In the genomic region with DNA sequence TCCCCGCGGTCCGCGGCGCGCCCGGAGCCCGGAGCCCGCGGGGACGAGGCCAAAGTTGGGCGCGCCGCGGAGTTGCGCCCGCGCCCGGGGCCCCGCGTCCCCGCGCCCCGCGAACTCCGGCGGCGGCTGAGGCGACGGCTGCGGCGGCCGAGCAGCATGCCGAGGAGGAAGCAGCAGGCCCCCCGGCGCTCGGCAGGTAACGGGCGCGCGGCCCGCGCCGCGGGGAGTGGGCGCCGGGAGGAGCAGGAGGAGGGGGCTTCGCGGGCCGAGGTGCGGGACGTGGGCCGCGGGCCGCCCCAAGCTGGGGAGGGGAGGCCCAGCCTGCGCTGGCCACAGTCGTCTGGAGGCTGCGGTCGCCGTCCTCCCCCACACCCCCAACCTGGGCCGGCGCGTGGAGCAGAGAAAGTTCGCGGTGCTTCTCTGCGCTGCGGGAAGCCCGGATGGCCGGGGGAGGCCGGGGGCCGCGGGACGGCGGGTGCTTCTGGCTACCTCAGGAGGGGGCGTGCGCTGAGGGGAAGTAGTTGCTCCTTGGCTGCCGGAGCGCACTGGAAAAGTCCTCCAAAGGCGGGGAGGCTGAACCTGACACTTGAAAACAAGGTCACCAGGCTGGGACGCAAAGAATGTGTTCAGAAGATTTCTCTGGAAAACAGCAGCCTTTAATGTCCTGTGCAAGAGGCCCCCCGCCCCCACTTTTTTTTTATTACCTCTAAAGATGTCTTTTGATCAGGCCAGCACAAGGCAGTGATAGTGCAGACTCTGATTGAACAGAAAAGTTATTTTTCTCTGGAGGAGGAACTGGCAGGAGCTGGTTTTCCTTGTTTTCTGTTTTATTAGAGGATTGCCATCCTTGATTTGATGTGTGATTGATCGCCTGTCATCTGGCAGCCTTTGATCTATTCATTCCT, we compare ENCODE assay signal across 8 cellular contexts. TPM values are rescaled to one million over a fixed set of nuclear protein-coding genes. Genes with fewer than 3 reads are reported as not detected.
DNase-seq lines count a peak whose midpoint lies in the region; ATAC-seq, FAIRE-seq and TF ChIP-seq lines count a peak whose summit lies in the region.

No MANE protein-coding gene starts in this region.

- in situ Hi-C loops in K562 (cut with MboI): no loop called here

- H3K27ac ChIP-seq in PC-3 (ENCODE audit: low read length) (no peak overlapping the region), K562 (ENCODE audit: extremely low read depth, low read depth, low read length) (peak overlapping the region; percentile 56; the same call in 1 of the 3 replicates)

- H4K20me1 ChIP-seq in PC-3 (ENCODE audit: low read length) (0 out of 2 replicates have a peak, but pooled peaks cover 2% of the 10 kb centered on the region), K562 (replicated peaks; ENCODE audit: control insufficient read depth, insufficient read depth, low read length) (no peaks in the 10 kb centered on the region; the same call in 1 of the 2 replicates)

- peak overlapping the region; percentile 25 for H3K9ac ChIP-seq in PC-3 (ENCODE audit: low read length)
- H3K9ac ChIP-seq in K562 (ENCODE audit: insufficient read depth in 1 of 2, low read depth in 2 of 2, low read length in 2 of 2): peak overlapping the region; percentile 18 to 91; a peak in 3 of 4 replicates

- WGBS in K562 (ENCODE audit: insufficient coverage, low coverage, missing lambda C conversion rate): 20% methylated on average over 2 of the region's 82 CpGs

- H3K79me2 ChIP-seq in PC-3 (ENCODE audit: low read length) (peaks cover 53% of the 10 kb centered on the region), K562 (ENCODE audit: control insufficient read depth, insufficient read depth, low read length) (peaks cover 32% of the 10 kb centered on the region)

- intact Hi-C loops in PC-3 (cut with micrococcal nuclease): loop anchor here (5.0 kb wide), 1 partner anchor 35 kb away; no protein-coding TSS in a partner anchor
- intact Hi-C loops in K562 (cut with micrococcal nuclease): no loop called here

- H3F3A ChIP-seq in PC-3 (ENCODE audit: low read length, unreplicated experiment): peaks cover 9% of the 10 kb centered on the region

- H3K27me3 ChIP-seq in PC-3 (ENCODE audit: low read length) (no peaks in the 10 kb centered on the region), K562 (ENCODE audit: control insufficient read depth in 2 of 2, insufficient read depth in 2 of 2, low read length in 2 of 2) (no peaks in the 10 kb centered on the region)

- no peak for TF ChIP-seq RAD21 in K562 (CRISPR knock-in tag; conservative IDR thresholded peaks at IDR 0.05 in 1 of 2, IDR thresholded peaks at IDR 0.05 in 1 of 2)

- no TSS peak for BruUV-seq in PC-3 (replicated peaks; lab: Mats Ljungman, UMichigan)
- no TSS peak for BruUV-seq in K562 (replicated peaks; lab: Mats Ljungman, UMichigan)

- H3K9me2 ChIP-seq in PC-3 (replicated peaks; ENCODE audit: low read length): no peaks in the 10 kb centered on the region

- ATAC-seq in PC-3 (no peak), K562 (peak; percentile 2), GM21526 (IDR thresholded peaks at IDR 0.05; ENCODE audit: low FRiP score, unreplicated experiment) (no peak)

- POLR2A ChIA-PET in PC-3 (lab: Charles Lee; ENCODE audit: unreplicated experiment): interaction anchor here (0.7 kb wide), 1 partner anchor 158 kb away, joined by 13 read pairs; no protein-coding TSS in a partner anchor
- POLR2A ChIA-PET in K562 (lab: Yijun Ruan, JAX): interaction anchor here (0.6 to 1.1 kb wide), 2 partner anchors 10 to 14 kb away, joined by 3 to 4 read pairs; no protein-coding TSS in a partner anchor

- H3K4me3 ChIP-seq in PC-3 (ENCODE audit: low read length): peak overlapping the region; percentile 74
- H3K4me3 ChIP-seq in K562: peak overlapping the region; percentile 51

- TF ChIP-seq EP300 in K562 (IDR thresholded peaks at IDR 0.05; ENCODE audit: low read length): no peak

- peak; percentile 31 for DNase-seq in stimulated activated CD4-positive, alpha-beta T cell treated with anti-CD3 and anti-CD28 coated beads, Interleukin-12 subunit alpha, Interleukin-12 subunit beta, amount 100 ng/mL, for 4 hours
- no peak for DNase-seq in stimulated activated CD4-positive, alpha-beta T cell treated with anti-CD3 and anti-CD28 coated beads, Interleukin-1b, Interleukin-23, amount 100 ng/mL, for 48 hours
- DNase-seq in PC-3 (peak; percentile 25), K562 (ENCODE audit: extremely low read depth in 1 of 4, low spot score in 3 of 4) (peak; percentile 25 to 45 (median 41)), islet precursor cell (peak; percentile 68), foreskin melanocyte (no peak)
- DNase-seq in stimulated activated CD4-positive, alpha-beta T cell treated with anti-CD3 and anti-CD28 coated beads, Interleukin-4, amount 100 ng/mL, for 1 hour: peak; percentile 37

- no peak for TF ChIP-seq POLR2A in K562 (conservative IDR thresholded peaks at IDR 0.05)

- H3K4me1 ChIP-seq in PC-3 (ENCODE audit: insufficient read depth, low read length): peaks cover 26% of the 10 kb centered on the region
- peaks cover 7 to 25% of the 10 kb centered on the region in 2 experiments; a peak in 4 of 5 replicates for H3K4me1 ChIP-seq in K562 (replicated peaks in 1 of 2; ENCODE audit: control insufficient read depth in 2 of 2, insufficient read depth in 2 of 2, low read length in 2 of 2)

- CTCF ChIA-PET in PC-3 (lab: Charles Lee): no interaction called here
- CTCF ChIA-PET in K562 (lab: Yijun Ruan, JAX; ENCODE audit: low intra/inter-chr PET ratio): no interaction called here

- TF ChIP-seq CTCF in PC-3 (conservative IDR thresholded peaks at IDR 0.05; ENCODE audit: low read depth, low read length) (no peak), K562 (IDR thresholded peaks at IDR 0.05 in 2 of 3, conservative IDR thresholded peaks at IDR 0.05 in 1 of 3; ENCODE audit: insufficient read depth in 2 of 3, low read depth in 1 of 3, low read length in 3 of 3) (no peak)

- H2AFZ ChIP-seq in PC-3 (ENCODE audit: low read length) (peak overlapping the region; percentile 71), K562 (ENCODE audit: low read depth, low read length) (peak overlapping the region; percentile 44; the same call in 1 of the 2 replicates)

- FAIRE-seq in K562 (lab: Jason Lieb, UNC): peak; percentile 55

- peak overlapping the region; percentile 95 for H3K4me2 ChIP-seq in PC-3 (ENCODE audit: low read length)
- peak overlapping the region; percentile 63 for H3K4me2 ChIP-seq in K562 (ENCODE audit: insufficient read depth, low read length)

- no peaks in the 10 kb centered on the region for H3K36me3 ChIP-seq in PC-3 (ENCODE audit: low read depth, low read length)
- H3K36me3 ChIP-seq in K562 (ENCODE audit: control insufficient read depth, insufficient read depth, low read length): no peaks in the 10 kb centered on the region

- no peaks in the 10 kb centered on the region for H3K9me3 ChIP-seq in PC-3 (ENCODE audit: low read length)
- no peaks in the 10 kb centered on the region for H3K9me3 ChIP-seq in K562 (replicated peaks; ENCODE audit: control insufficient read depth, insufficient read depth, low read depth, low read length)

- no peaks in the 10 kb centered on the region for H3K9me1 ChIP-seq in K562 (ENCODE audit: control insufficient read depth, insufficient read depth, low read length)

TF ChIP-seq in K562, 482 proteins besides CTCF, POLR2A, EP300 and RAD21 (continues in another document):
- TF ChIP-seq ZNF184 (CRISPR knock-in tag; IDR thresholded peaks at IDR 0.05): no peak
- TF ChIP-seq RBM34 (IDR thresholded peaks at IDR 0.05; ENCODE audit: borderline replicate concordance, insufficient read depth, low read length): no peak
- no peak for TF ChIP-seq SMC3 (conservative IDR thresholded peaks at IDR 0.05; ENCODE audit: insufficient read depth, low read depth, low read length)
- peak; percentile 41 for TF ChIP-seq ZFX (CRISPR knock-in tag; IDR thresholded peaks at IDR 0.05)
- TF ChIP-seq C11orf30 (IDR thresholded peaks at IDR 0.05; ENCODE audit: low read depth): no peak
- TF ChIP-seq GABPB1 (CRISPR knock-in tag; IDR thresholded peaks at IDR 0.05): no peak

RNA-seq across cellular contexts. Expression of gene TSHZ1, which starts 1.4 kb away (rescaled TPM):
- total RNA-seq in PC-3 (2014; rRNA removed): 5.6 and 7.5 TPM in 2 replicates
- 1.8 and 2.1 TPM in 2 replicates for total RNA-seq in K562 (2011; cell fraction: chromatin; rRNA removed; ENCODE audit: low replicate concordance)
- 1.0 and 1.4 TPM in 2 replicates for total RNA-seq in K562 (2011; cell fraction: nucleolus; rRNA removed)
- 1.5 and 1.9 TPM in 2 replicates for total RNA-seq in K562 (2011; cell fraction: nucleoplasm; rRNA removed)
- total RNA-seq in K562 (2014; rRNA removed): 4.1 and 4.8 TPM in 2 replicates
- total RNA-seq in K562 (2014; rRNA removed; fragmentation: Illumina TruSeq; extraction: Trizol): 2.7 TPM in 2 replicates
- 3.6 TPM in 2 replicates for total RNA-seq in K562 (2015; rRNA removed; fragmentation: Illumina TruSeq; extraction: Trizol)
- total RNA-seq in K562 (2021): 6.3 and 7.2 TPM in 2 replicates
- polyA plus RNA-seq in K562 (2011; rRNA removed): 1.5 and 2.5 TPM in 2 replicates
- polyA plus RNA-seq in K562 (2011; cell fraction: cytosol; rRNA removed): 2.0 TPM in 2 replicates
- 2.0 and 2.4 TPM in 2 replicates for polyA plus RNA-seq in K562 (2011; cell fraction: nucleus; rRNA removed)
- polyA plus RNA-seq in K562 (2012): 4.6 and 5.5 TPM in 2 replicates
- polyA plus RNA-seq in K562 (2014; fragmentation: Illumina TruSeq; extraction: Trizol): 4.5 and 5.3 TPM in 2 replicates
- polyA plus RNA-seq in K562 (2014; fragmentation: Nextera tagmentation; extraction: Ambion mirVana): 1 to 10 TPM; 1.1 TPM
- 2.6 and 2.9 TPM in 2 replicates for polyA plus RNA-seq in K562 (2014; rRNA removed)
- polyA minus RNA-seq in K562 (2011; rRNA and poly(A)+ RNA removed): 1.9 and 2.6 TPM in 2 replicates
- 3.2 and 4.6 TPM in 2 replicates for polyA minus RNA-seq in K562 (2011; cell fraction: cytosol; rRNA and poly(A)+ RNA removed)
- polyA minus RNA-seq in K562 (2011; cell fraction: nucleus; rRNA and poly(A)+ RNA removed): 1.9 and 2.7 TPM in 2 replicates

RNA-seq across cellular contexts. Expression of gene PTGR3, which starts 3.0 kb away (rescaled TPM):
- total RNA-seq in PC-3 (2014; rRNA removed) (8.2 and 8.3 TPM in 2 replicates), K562 (2014; rRNA removed) (5.7 and 8.8 TPM in 2 replicates), K562 (2014; rRNA removed; fragmentation: Illumina TruSeq; extraction: Trizol) (15.3 and 16.4 TPM in 2 replicates), K562 (2015; rRNA removed; fragmentation: Illumina TruSeq; extraction: Trizol) (9.7 and 9.9 TPM in 2 replicates), K562 (2021) (29.9 and 32.3 TPM in 2 replicates)
- total RNA-seq in K562 (2011; cell fraction: chromatin; rRNA removed; ENCODE audit: low replicate concordance): 19.9 and 21.0 TPM in 2 replicates
- 8.7 and 10.8 TPM in 2 replicates for total RNA-seq in K562 (2011; cell fraction: nucleolus; rRNA removed)
- total RNA-seq in K562 (2011; cell fraction: nucleoplasm; rRNA removed): 13.4 and 16.2 TPM in 2 replicates
- polyA plus RNA-seq in K562 (2011; rRNA removed) (29.9 and 32.1 TPM in 2 replicates), K562 (2014; fragmentation: Illumina TruSeq; extraction: Trizol) (22.7 and 23.8 TPM in 2 replicates), K562 (2014; fragmentation: Nextera tagmentation; extraction: Ambion mirVana) (1 to 10 TPM; 4.1 to 5.7 TPM), K562 (2014; rRNA removed) (13.9 and 21.0 TPM in 2 replicates)
- polyA plus RNA-seq in K562 (2011; cell fraction: cytosol; rRNA removed): 14.2 and 21.6 TPM in 2 replicates
- polyA plus RNA-seq in K562 (2011; cell fraction: nucleus; rRNA removed): 24.9 and 28.3 TPM in 2 replicates
- polyA plus RNA-seq in K562 (2012): 20.7 and 23.2 TPM in 2 replicates
- polyA minus RNA-seq in K562 (2011; rRNA and poly(A)+ RNA removed): 35.1 and 37.3 TPM in 2 replicates
- 10.6 and 18.4 TPM in 2 replicates for polyA minus RNA-seq in K562 (2011; cell fraction: cytosol; rRNA and poly(A)+ RNA removed)
- polyA minus RNA-seq in K562 (2011; cell fraction: nucleus; rRNA and poly(A)+ RNA removed): 10.1 and 23.2 TPM in 2 replicates

Comparison
In these comparisons a context has a peak if more than half of its experiments do, and no peak if none do; other contexts are left out.
1. DNase-seq: peak in stimulated activated CD4-positive, alpha-beta T cell treated with anti-CD3 and anti-CD28 coated beads, Interleukin-12 subunit alpha, Interleukin-12 subunit beta, amount 100 ng/mL, for 4 hours (single experiment), PC-3 (single experiment), K562 (4 of 4), islet precursor cell (single experiment) and stimulated activated CD4-positive, alpha-beta T cell treated with anti-CD3 and anti-CD28 coated beads, Interleukin-4, amount 100 ng/mL, for 1 hour (single experiment); none in stimulated activated CD4-positive, alpha-beta T cell treated with anti-CD3 and anti-CD28 coated beads, Interleukin-1b, Interleukin-23, amount 100 ng/mL, for 48 hours (single experiment) and foreskin melanocyte (single experiment).